In the genomic region with DNA sequence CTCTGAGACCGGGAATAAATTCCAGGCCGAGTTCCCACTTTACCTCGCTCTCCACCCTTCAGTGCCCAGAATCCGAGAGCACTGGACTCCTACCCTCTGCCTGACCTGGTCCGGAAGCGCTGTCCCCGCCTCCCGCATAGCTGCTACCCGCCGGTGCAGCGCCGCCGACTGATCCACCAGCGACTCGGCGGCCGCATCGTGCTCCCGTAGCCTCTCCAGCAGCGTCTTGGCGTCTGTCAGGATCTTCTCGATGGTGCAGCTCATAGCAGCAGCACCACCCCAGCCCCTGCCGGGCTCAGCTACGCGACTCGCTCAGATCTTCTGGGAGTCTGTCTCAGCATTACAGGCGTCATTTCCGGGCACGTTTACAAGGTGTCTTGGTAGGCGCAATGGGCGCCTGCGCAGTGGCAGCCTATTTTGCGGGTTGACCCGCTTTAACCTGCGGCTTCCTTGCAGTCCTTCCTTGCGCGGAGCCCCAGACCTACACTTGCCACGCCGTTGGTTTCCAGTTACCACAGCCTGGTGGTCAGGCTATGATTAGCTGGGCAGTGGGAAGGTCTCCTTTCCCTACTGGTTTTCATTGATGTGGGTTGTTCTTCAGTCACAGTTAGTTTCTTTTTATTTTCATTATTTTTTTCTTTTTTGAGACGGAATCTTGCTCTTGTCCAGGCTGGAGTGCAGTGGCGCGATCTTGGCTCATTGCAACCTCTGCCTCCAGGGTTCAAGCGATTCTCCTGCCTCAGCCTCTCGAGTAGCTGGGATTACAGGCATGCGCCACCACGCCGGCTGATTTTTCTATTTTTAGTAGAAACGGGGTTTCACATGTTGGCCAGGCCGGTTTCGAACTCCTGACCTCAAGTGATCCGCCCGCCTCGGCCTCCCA, we compare ENCODE assay signal across 8 cellular contexts. TPM values are rescaled to one million over a fixed set of nuclear protein-coding genes. Genes with fewer than 3 reads are reported as not detected.
DNase-seq lines count a peak whose midpoint lies in the region; ATAC-seq and TF ChIP-seq lines count a peak whose summit lies in the region.

Gene SIKE1, minus strand, starts transcription at position 342 of the 883 bp plus-strand sequence. Its CDS starts 78 bp downstream, at position 264.

- H2BK12ac ChIP-seq in H9 (ENCODE audit: insufficient read length, low read depth, low read length), result no peak within 1 kb of the TSS

- peak; percentile 99 for ATAC-seq in stimulated activated naive CD8-positive, alpha-beta T cell treated with anti-CD3 and anti-CD28 coated beads, Interleukin-15, amount 100 ng/mL, for 72 hours

- H3K4me1 ChIP-seq in H9 (ENCODE audit: insufficient read depth, low read length), result no peaks in the 10 kb centered on the region

- H3K4ac ChIP-seq in H9 (ENCODE audit: low read depth, low read length), result no peak within 1 kb of the TSS

- peaks cover 45% of the 10 kb centered on the region for H3K27me3 Mint-ChIP-seq in H9 (ENCODE audit: low read depth)
- peaks cover 42% of the 10 kb centered on the region for H3K27me3 Mint-ChIP-seq in nephron progenitor cell (ENCODE audit: low read depth, poor library complexity)
- H3K27me3 Mint-ChIP-seq in stimulated activated naive CD8-positive, alpha-beta T cell treated with anti-CD3 and anti-CD28 coated beads, Interleukin-15, amount 100 ng/mL, for 72 hours, result no peaks in the 10 kb centered on the region

- H3K27me3 ChIP-seq in H9 (ENCODE audit: insufficient read depth, low read length), result no peaks in the 10 kb centered on the region

- peak within 1 kb of the TSS; percentile 97 for H3K4me2 ChIP-seq in H9 (ENCODE audit: insufficient read depth, insufficient read length, low read length)

- H3K23me2 ChIP-seq in H9 (ENCODE audit: insufficient read length, low read depth, low read length, poor library complexity, severe bottlenecking), result peaks cover 2% of the 10 kb centered on the region

- H3K36me3 Mint-ChIP-seq in H9 (ENCODE audit: insufficient read depth in 1 of 3, low read depth in 3 of 3), result peaks cover 28 to 33% (median 31%) of the 10 kb centered on the region in 3 experiments
- peaks cover 32% of the 10 kb centered on the region for H3K36me3 Mint-ChIP-seq in nephron progenitor cell (ENCODE audit: low read depth)

- H2AFZ ChIP-seq in H9 (ENCODE audit: low read length), result no peak within 1 kb of the TSS

- no peak within 1 kb of the TSS for H3T11ph ChIP-seq in H9 (ENCODE audit: low read length)

- H4K20me1 ChIP-seq in H9 (ENCODE audit: control insufficient read depth, insufficient read depth, insufficient read length), result no peaks in the 10 kb centered on the region

- H3K4me3 Mint-ChIP-seq in H9 (peak within 1 kb of the TSS; percentile 99), nephron progenitor cell (peak within 1 kb of the TSS; percentile 99)
- peak within 1 kb of the TSS; percentile 100 for H3K4me3 Mint-ChIP-seq in stimulated activated naive CD8-positive, alpha-beta T cell treated with anti-CD3 and anti-CD28 coated beads, Interleukin-15, amount 100 ng/mL, for 72 hours

- peak within 1 kb of the TSS; percentile 71 for H3K18ac ChIP-seq in H9 (ENCODE audit: insufficient read length, low read depth, low read length)

- peak within 1 kb of the TSS; percentile 99 to 100 (median 99) for H3K27ac Mint-ChIP-seq in H9
- peak within 1 kb of the TSS; percentile 100 for H3K27ac Mint-ChIP-seq in nephron progenitor cell
- peak within 1 kb of the TSS; percentile 100 for H3K27ac Mint-ChIP-seq in stimulated activated naive CD8-positive, alpha-beta T cell treated with anti-CD3 and anti-CD28 coated beads, Interleukin-15, amount 100 ng/mL, for 72 hours

- no peak within 1 kb of the TSS for H3K23ac ChIP-seq in H9 (ENCODE audit: insufficient read length, low read depth, low read length)

- H3K9ac ChIP-seq in H9 (ENCODE audit: extremely low read depth, insufficient read length, low read length), result peak within 1 kb of the TSS; percentile 96

- no peak within 1 kb of the TSS for H2BK5ac ChIP-seq in H9 (ENCODE audit: insufficient read length, low read length)

- H2BK120ac ChIP-seq in H9 (ENCODE audit: low read depth, low read length, poor library complexity, severe bottlenecking), result no peak within 1 kb of the TSS

- DNase-seq in ELR (ENCODE audit: low read depth) (peak; percentile 95), H9 (peak; percentile 97), M059J (ENCODE audit: low read depth) (peak; percentile 97), SHP77 (lab: John Stamatoyannopoulos, UW) (peak; percentile 88 to 92), fibroblast of the conjunctiva (ENCODE audit: low read depth) (peak; percentile 91), nephron progenitor cell (peak; percentile 84)
- peak; percentile 98 for DNase-seq in activated effector memory CD4-positive, alpha-beta T cell treated with anti-CD3 and anti-CD28 coated beads, Interleukin-2, amount 50 U/mL, for 16 hours
- peak; percentile 86 to 94 for DNase-seq in stimulated activated naive CD8-positive, alpha-beta T cell treated with anti-CD3 and anti-CD28 coated beads, Interleukin-15, amount 100 ng/mL, for 72 hours

- peak within 1 kb of the TSS; percentile 2 for H3K27ac ChIP-seq in H9 (ENCODE audit: insufficient read length, low read depth, low read length)

- WGBS in H9 (ENCODE audit: extremely low coverage, insufficient read length, low lambda C conversion rate), result no CpG with 5 or more reads among the region's 53 CpGs

- H2AK5ac ChIP-seq in H9 (ENCODE audit: insufficient read length, low read length), result no peak within 1 kb of the TSS

- H4K5ac ChIP-seq in H9 (ENCODE audit: insufficient read length, low read depth, low read length), result no peak within 1 kb of the TSS

- no peak within 1 kb of the TSS for H4K8ac ChIP-seq in H9 (replicated peaks; ENCODE audit: insufficient read length, low read depth, low read length)

- peaks cover 0 to 2% of the 10 kb centered on the region in 2 experiments; a peak in 1 of 5 replicates for H3K9me3 Mint-ChIP-seq in H9
- H3K9me3 Mint-ChIP-seq in nephron progenitor cell, result peaks cover 17% of the 10 kb centered on the region
- H3K9me3 Mint-ChIP-seq in stimulated activated naive CD8-positive, alpha-beta T cell treated with anti-CD3 and anti-CD28 coated beads, Interleukin-15, amount 100 ng/mL, for 72 hours, result no peaks in the 10 kb centered on the region

- H3K4me1 Mint-ChIP-seq in H9, result peaks cover 3 to 7% of the 10 kb centered on the region in 2 experiments; a peak in 2 of 4 replicates
- peaks cover 19% of the 10 kb centered on the region for H3K4me1 Mint-ChIP-seq in nephron progenitor cell
- peaks cover 24% of the 10 kb centered on the region for H3K4me1 Mint-ChIP-seq in stimulated activated naive CD8-positive, alpha-beta T cell treated with anti-CD3 and anti-CD28 coated beads, Interleukin-15, amount 100 ng/mL, for 72 hours

- H4K91ac ChIP-seq in H9 (ENCODE audit: insufficient read length, low read depth, low read length), result no peak within 1 kb of the TSS

- H3K79me2 ChIP-seq in H9 (ENCODE audit: insufficient read depth, low read length), result no peaks in the 10 kb centered on the region; the same call in 1 of the 2 replicates

- no peak within 1 kb of the TSS for H2BK15ac ChIP-seq in H9 (ENCODE audit: low read depth, low read length)

- H2BK20ac ChIP-seq in H9 (ENCODE audit: low read depth, low read length, poor library complexity, severe bottlenecking), result no peak within 1 kb of the TSS

- H3K79me1 ChIP-seq in H9 (ENCODE audit: insufficient read depth, low read depth, low read length, poor library complexity, severe bottlenecking), result no peaks in the 10 kb centered on the region

- H3K56ac ChIP-seq in H9 (ENCODE audit: insufficient read length, low read depth, low read length), result no peak within 1 kb of the TSS

- TF ChIP-seq CTCF in H9 (conservative IDR thresholded peaks at IDR 0.05), result peak; percentile 16; the same call in 1 of the 3 replicates
- TF ChIP-seq CTCF in nephron progenitor cell (IDR thresholded peaks at IDR 0.05), result no peak

- no peaks in the 10 kb centered on the region for H3K9me3 ChIP-seq in H9 (ENCODE audit: control insufficient read depth, low read depth, low read length)

- peak within 1 kb of the TSS; percentile 33 for H3K14ac ChIP-seq in H9 (ENCODE audit: insufficient read depth, low read length)

RNA-seq across cellular contexts. Expression of gene SIKE1, which starts in this region (rescaled TPM):
- total RNA-seq in H9 (2021), result 75.3 and 75.5 TPM in 2 replicates
- total RNA-seq in M059J (2014; rRNA removed; shearing (Covaris generic)), result 58.3 and 96.4 TPM in 2 replicates

Comparison
In these comparisons a context has a peak if more than half of its experiments do, and no peak if none do; other contexts are left out.
1. Peak in every context shown above with its lines: DNase-seq, ATAC-seq and H3K27ac ChIP-seq.